In genomic region chr19:39212377-39212742, GRCh38 we compare ENCODE assay signal across 1 cellular context.
TF ChIP-seq lines count a peak whose summit lies in the region.

No MANE protein-coding gene starts in this region.

TF ChIP-seq in K562, 482 proteins besides CTCF, POLR2A, EP300 and RAD21 (continued from another document and continues in another):
- TF ChIP-seq PHF8 (IDR thresholded peaks at IDR 0.05; ENCODE audit: borderline replicate concordance, low read length) (no peak), ZNF699 (CRISPR knock-in tag; IDR thresholded peaks at IDR 0.05; ENCODE audit: insufficient replicate concordance) (no peak), RBM15 (IDR thresholded peaks at IDR 0.05; ENCODE audit: insufficient read depth, low read length) (no peak), E2F5 (CRISPR knock-in tag; IDR thresholded peaks at IDR 0.05) (no peak), NFXL1 (CRISPR knock-in tag; IDR thresholded peaks at IDR 0.05) (no peak), ZNF444 (CRISPR knock-in tag; IDR thresholded peaks at IDR 0.05) (no peak), NCOA2 (IDR thresholded peaks at IDR 0.05; ENCODE audit: partially characterized antibody in 2 of 2) (no peak), ILF3 (IDR thresholded peaks at IDR 0.05; ENCODE audit: borderline replicate concordance) (no peak), ZNF766 (CRISPR knock-in tag; conservative IDR thresholded peaks at IDR 0.05) (no peak), MXD1 (CRISPR knock-in tag; IDR thresholded peaks at IDR 0.05; ENCODE audit: borderline replicate concordance, poor library complexity, severe bottlenecking) (no peak), RHOXF2B (CRISPR knock-in tag; conservative IDR thresholded peaks at IDR 0.05) (no peak), HDAC8 (tag; IDR thresholded peaks at IDR 0.05) (no peak), IRF1 (CRISPR knock-in tag; IDR thresholded peaks at IDR 0.05; ENCODE audit: borderline replicate concordance) (no peak), NR3C1 (CRISPR knock-in tag; IDR thresholded peaks at IDR 0.05) (no peak), SIN3A (IDR thresholded peaks at IDR 0.05; ENCODE audit: borderline replicate concordance in 2 of 2, control insufficient read depth in 1 of 2, low read depth in 2 of 2, low read length in 2 of 2) (no peak), NCOA1 (IDR thresholded peaks at IDR 0.05; ENCODE audit: low read depth) (no peak), NCOR1 (IDR thresholded peaks at IDR 0.05) (no peak), PML (IDR thresholded peaks at IDR 0.05; ENCODE audit: low read length) (no peak), ELF2 (CRISPR knock-in tag; IDR thresholded peaks at IDR 0.05) (no peak), MCM7 (IDR thresholded peaks at IDR 0.05) (no peak), ZMIZ1 (IDR thresholded peaks at IDR 0.05; ENCODE audit: low read depth in 2 of 2, low read length in 2 of 2) (no peak), PCBP2 (IDR thresholded peaks at IDR 0.05; ENCODE audit: low read depth, low read length, poor library complexity, severe bottlenecking) (no peak), MBD2 (IDR thresholded peaks at IDR 0.05; ENCODE audit: borderline replicate concordance, low read depth) (no peak), CBX1 (IDR thresholded peaks at IDR 0.05; ENCODE audit: low read depth) (peak; percentile 77; the same call in 1 of the 2 replicates), ZNF311 (CRISPR knock-in tag; IDR thresholded peaks at IDR 0.05) (no peak), MAFG (tag; conservative IDR thresholded peaks at IDR 0.05) (no peak), PRPF4 (IDR thresholded peaks at IDR 0.05; ENCODE audit: insufficient read depth, low read depth, low read length, poor library complexity, severe bottlenecking) (no peak), ZNF584 (CRISPR knock-in tag; IDR thresholded peaks at IDR 0.05; ENCODE audit: low read depth) (no peak), RBM25 (IDR thresholded peaks at IDR 0.05; ENCODE audit: low read depth, low read length, severe bottlenecking) (peak; percentile 83), NFATC3 (IDR thresholded peaks at IDR 0.05) (no peak), RFX5 (IDR thresholded peaks at IDR 0.05; ENCODE audit: low read depth, low read length) (no peak), ZNF274 (IDR thresholded peaks at IDR 0.05; ENCODE audit: borderline replicate concordance, low read depth, low read length) (no peak), MYC (IDR thresholded peaks at IDR 0.05; ENCODE audit: low read depth, low read length) (0 out of 2 replicates have a peak, but pooled peaks have one; percentile 12), MYC (CRISPR knock-in tag; IDR thresholded peaks at IDR 0.05; ENCODE audit: borderline replicate concordance, low read depth) (no peak), PCBP1 (IDR thresholded peaks at IDR 0.05; ENCODE audit: low read depth, low read length, poor library complexity, severe bottlenecking) (no peak), MED1 (CRISPR knock-in tag; IDR thresholded peaks at IDR 0.05; ENCODE audit: borderline replicate concordance) (no peak), SIX5 (IDR thresholded peaks at IDR 0.05; ENCODE audit: borderline replicate concordance in 1 of 2, insufficient read depth in 1 of 2, low read depth in 1 of 2, low read length in 2 of 2) (no peak), MEF2D (tag; conservative IDR thresholded peaks at IDR 0.05; ENCODE audit: low read depth) (no peak), ELF4 (CRISPR knock-in tag; IDR thresholded peaks at IDR 0.05) (no peak), ZFX (CRISPR knock-in tag; IDR thresholded peaks at IDR 0.05) (no peak), TCF7 (IDR thresholded peaks at IDR 0.05; ENCODE audit: borderline replicate concordance) (no peak), SMAD4 (CRISPR knock-in tag; conservative IDR thresholded peaks at IDR 0.05) (no peak), RCOR1 (IDR thresholded peaks at IDR 0.05; ENCODE audit: borderline replicate concordance in 1 of 2, low read depth in 2 of 2, low read length in 2 of 2) (peak; percentile 23 to 78; a peak in 2 of 4 replicates), BHLHE40 (IDR thresholded peaks at IDR 0.05; ENCODE audit: low read length) (no peak), ZNF121 (CRISPR knock-in tag; conservative IDR thresholded peaks at IDR 0.05) (no peak), PYGO2 (tag; IDR thresholded peaks at IDR 0.05) (no peak), ARHGAP35 (IDR thresholded peaks at IDR 0.05; ENCODE audit: partially characterized antibody) (no peak), ZSCAN32 (CRISPR knock-in tag; IDR thresholded peaks at IDR 0.05) (no peak), E4F1 (CRISPR knock-in tag; IDR thresholded peaks at IDR 0.05; ENCODE audit: borderline replicate concordance) (no peak), DPF2 (IDR thresholded peaks at IDR 0.05) (no peak), ADNP (tag; IDR thresholded peaks at IDR 0.05) (peak; percentile 85), ETS2 (tag; IDR thresholded peaks at IDR 0.05; ENCODE audit: borderline replicate concordance, poor library complexity, severe bottlenecking) (no peak), ZBTB8A (IDR thresholded peaks at IDR 0.05; ENCODE audit: partially characterized antibody) (no peak), CTCFL (IDR thresholded peaks at IDR 0.05; ENCODE audit: borderline replicate concordance, insufficient read depth, low read depth, low read length, poor library complexity, severe bottlenecking) (no peak), RNF219 (CRISPR knock-in tag; IDR thresholded peaks at IDR 0.05) (no peak), STAG1 (CRISPR knock-in tag; IDR thresholded peaks at IDR 0.05; ENCODE audit: borderline replicate concordance) (peak; percentile 58; the same call in 1 of the 2 replicates), SRSF3 (IDR thresholded peaks at IDR 0.05; ENCODE audit: insufficient read depth, low read length) (no peak), MTA2 (IDR thresholded peaks at IDR 0.05; ENCODE audit: low read depth) (no peak), MAZ (CRISPR knock-in tag; conservative IDR thresholded peaks at IDR 0.05 in 1 of 2, IDR thresholded peaks at IDR 0.05 in 1 of 2) (peak in 1 of 2 experiments; percentile 61; a peak in 2 of 4 replicates), FOXP1 (CRISPR knock-in tag; IDR thresholded peaks at IDR 0.05) (no peak), POLR3G (IDR thresholded peaks at IDR 0.05; ENCODE audit: extremely low read depth, insufficient read length, insufficient replicate concordance) (no peak), RFX7 (CRISPR knock-in tag; IDR thresholded peaks at IDR 0.05) (no peak), HNRNPL (IDR thresholded peaks at IDR 0.05; ENCODE audit: low read depth, low read length) (no peak), NBN (IDR thresholded peaks at IDR 0.05; ENCODE audit: low read depth) (peak; percentile 42; the same call in 1 of the 2 replicates), GMEB1 (CRISPR knock-in tag; IDR thresholded peaks at IDR 0.05) (no peak), CC2D1A (IDR thresholded peaks at IDR 0.05) (peak; percentile 92), JUNB (CRISPR knock-in tag; conservative IDR thresholded peaks at IDR 0.05) (no peak)
